In genomic region chr16:53741546-53741945, GRCh38 we compare ENCODE assay signal across 23 cellular contexts.
"Had no signal": no experiment of that assay in that cellular context is flagged by ENCODE, and none has a peak within 500 bp of the region (broad histone marks: within the 10 kb centered on the region; RNA-seq: fewer than 3 reads in every experiment).

No MANE protein-coding gene starts in this region.

- H3K9me3 ChIP-seq: ascending aorta, body of pancreas had no signal

- H3K4me3 ChIP-seq: ascending aorta, body of pancreas, cardiac muscle cell had no signal

- ATAC-seq: activated naive CD4-positive, alpha-beta T cell treated with anti-CD3 and anti-CD28 coated beads, Interleukin-2, amount 50 U/mL, for 72 hours; activated naive CD8-positive, alpha-beta T cell treated with anti-CD3 and anti-CD28 coated beads, Interleukin-2, amount 50 U/mL, for 24 hours; activated T-cell treated with anti-CD3 and anti-CD28 coated beads, Interleukin-2, amount 50 U/mL, for 4 hours; body of pancreas had no signal

- DNase-seq: activated CD4-positive, alpha-beta T cell treated with anti-CD3 and anti-CD28 coated beads for 48 hours; activated CD4-positive, alpha-beta T cell treated with anti-CD3 and anti-CD28 coated beads, Interleukin-2, amount 50 U/mL, for 48 hours; activated CD4-positive, CD25-positive, alpha-beta regulatory T cell treated with anti-CD3 and anti-CD28 coated beads, Interleukin-2, amount 50 U/mL, for 72 hours; activated CD8-positive, alpha-beta memory T cell treated with anti-CD3 and anti-CD28 coated beads for 24 hours; activated effector memory CD4-positive, alpha-beta T cell treated with anti-CD3 and anti-CD28 coated beads, Interleukin-2, amount 50 U/mL, for 16 hours; activated naive CD4-positive, alpha-beta T cell treated with Interleukin-2 at 50 U/mL for 16 hours; activated naive CD8-positive, alpha-beta T cell treated with anti-CD3 and anti-CD28 coated beads, Interleukin-2, amount 50 U/mL, for 24 hours; activated T-cell treated with anti-CD3 and anti-CD28 coated beads, Interleukin-2, amount 50 U/mL, for 4 hours; amniotic stem cell; body of pancreas; NCI-H1048; NCI-H146; NCI-H187 treated with DMSO at 0.1 percent for 48 hours; NCI-H2081 treated with DMSO at 0.1 percent for 48 hours; NCI-H526; NCI-H82; NK-92 treated with Interleukin-12 subunit alpha and Interleukin-12 subunit beta, amount 100 ng/mL, for 24 hours; OCI-M1; SHP77 treated with DMSO at 0.1 percent for 48 hours had no signal

- H3K27ac Mint-ChIP-seq: activated naive CD4-positive, alpha-beta T cell treated with anti-CD3 and anti-CD28 coated beads, Interleukin-2, amount 50 U/mL, for 72 hours; activated naive CD8-positive, alpha-beta T cell treated with anti-CD3 and anti-CD28 coated beads, Interleukin-2, amount 50 U/mL, for 24 hours; T-helper 1 cell treated with Interleukin-12 subunit alpha and Interleukin-12 subunit beta and Interleukin-4 antibody, amounts not matched to agents 30 μg/mL and 1 μg/mL, for 36 hours had no signal

- H3K4me3 Mint-ChIP-seq: activated naive CD8-positive, alpha-beta T cell treated with anti-CD3 and anti-CD28 coated beads, Interleukin-2, amount 50 U/mL, for 24 hours; activated T-cell treated with anti-CD3 and anti-CD28 coated beads, Interleukin-2, amount 50 U/mL, for 4 hours; T-helper 1 cell treated with Interleukin-12 subunit alpha and Interleukin-12 subunit beta and Interleukin-4 antibody, amounts not matched to agents 30 μg/mL and 1 μg/mL, for 36 hours had no signal

- H3K27me3 ChIP-seq: ascending aorta, body of pancreas, cardiac muscle cell had no signal

- H3K27ac ChIP-seq: ascending aorta, cardiac muscle cell had no signal

- H3K36me3 ChIP-seq: ascending aorta, cardiac muscle cell had no signal

- H3K27me3 Mint-ChIP-seq: activated naive CD8-positive, alpha-beta T cell treated with anti-CD3 and anti-CD28 coated beads, Interleukin-2, amount 50 U/mL, for 24 hours had no signal

- H3K9me3 Mint-ChIP-seq: activated naive CD8-positive, alpha-beta T cell treated with anti-CD3 and anti-CD28 coated beads, Interleukin-2, amount 50 U/mL, for 24 hours; activated T-cell treated with anti-CD3 and anti-CD28 coated beads, Interleukin-2, amount 50 U/mL, for 4 hours; T-helper 1 cell treated with Interleukin-12 subunit alpha and Interleukin-12 subunit beta and Interleukin-4 antibody, amounts not matched to agents 30 μg/mL and 1 μg/mL, for 36 hours had no signal
